ENCODE assay signal across 1 cellular context in the genomic region with DNA sequence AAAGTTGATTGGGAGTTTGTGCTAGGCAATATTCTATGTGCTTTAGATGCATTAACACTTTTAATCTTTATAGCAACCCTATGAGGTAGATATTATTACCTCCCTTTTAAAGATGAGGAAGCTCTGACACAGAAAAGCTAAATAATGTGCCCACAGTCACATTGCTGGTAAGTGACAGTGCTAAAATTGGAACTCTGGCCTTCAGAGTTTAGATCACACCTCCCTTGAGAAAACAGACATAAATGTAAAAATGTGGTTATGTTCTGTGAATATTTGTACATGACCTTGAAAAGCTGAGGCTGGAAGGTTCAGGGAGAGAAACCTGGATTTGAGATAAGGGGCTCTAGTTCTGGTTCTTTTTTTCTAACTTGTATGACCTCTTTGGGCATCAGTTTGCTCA.
TF ChIP-seq lines count a peak whose summit lies in the region.

No MANE protein-coding gene starts in this region.

TF ChIP-seq in K562, 482 proteins besides CTCF, POLR2A, EP300 and RAD21:
- TF ChIP-seq FOXA3 (CRISPR knock-in tag; conservative IDR thresholded peaks at IDR 0.05 in 1 of 2, IDR thresholded peaks at IDR 0.05 in 1 of 2) (no peak), HNRNPH1 (optimal IDR thresholded peaks at IDR 0.05; ENCODE audit: low read depth, low read length) (no peak), RBM15 (IDR thresholded peaks at IDR 0.05; ENCODE audit: insufficient read depth, low read length) (no peak), TCF7L2 (IDR thresholded peaks at IDR 0.05; ENCODE audit: low read depth, low read length) (no peak)
- TF ChIP-seq, protein P1, sequence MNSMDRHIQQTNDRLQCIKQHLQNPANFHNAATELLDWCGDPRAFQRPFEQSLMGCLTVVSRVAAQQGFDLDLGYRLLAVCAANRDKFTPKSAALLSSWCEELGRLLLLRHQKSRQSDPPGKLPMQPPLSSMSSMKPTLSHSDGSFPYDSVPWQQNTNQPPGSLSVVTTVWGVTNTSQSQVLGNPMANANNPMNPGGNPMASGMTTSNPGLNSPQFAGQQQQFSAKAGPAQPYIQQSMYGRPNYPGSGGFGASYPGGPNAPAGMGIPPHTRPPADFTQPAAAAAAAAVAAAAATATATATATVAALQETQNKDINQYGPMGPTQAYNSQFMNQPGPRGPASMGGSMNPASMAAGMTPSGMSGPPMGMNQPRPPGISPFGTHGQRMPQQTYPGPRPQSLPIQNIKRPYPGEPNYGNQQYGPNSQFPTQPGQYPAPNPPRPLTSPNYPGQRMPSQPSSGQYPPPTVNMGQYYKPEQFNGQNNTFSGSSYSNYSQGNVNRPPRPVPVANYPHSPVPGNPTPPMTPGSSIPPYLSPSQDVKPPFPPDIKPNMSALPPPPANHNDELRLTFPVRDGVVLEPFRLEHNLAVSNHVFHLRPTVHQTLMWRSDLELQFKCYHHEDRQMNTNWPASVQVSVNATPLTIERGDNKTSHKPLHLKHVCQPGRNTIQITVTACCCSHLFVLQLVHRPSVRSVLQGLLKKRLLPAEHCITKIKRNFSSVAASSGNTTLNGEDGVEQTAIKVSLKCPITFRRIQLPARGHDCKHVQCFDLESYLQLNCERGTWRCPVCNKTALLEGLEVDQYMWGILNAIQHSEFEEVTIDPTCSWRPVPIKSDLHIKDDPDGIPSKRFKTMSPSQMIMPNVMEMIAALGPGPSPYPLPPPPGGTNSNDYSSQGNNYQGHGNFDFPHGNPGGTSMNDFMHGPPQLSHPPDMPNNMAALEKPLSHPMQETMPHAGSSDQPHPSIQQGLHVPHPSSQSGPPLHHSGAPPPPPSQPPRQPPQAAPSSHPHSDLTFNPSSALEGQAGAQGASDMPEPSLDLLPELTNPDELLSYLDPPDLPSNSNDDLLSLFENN (IDR thresholded peaks at IDR 0.05; ENCODE audit: low read depth in 2 of 2, low read length in 2 of 2), result no peak
- TF ChIP-seq, protein P2, sequence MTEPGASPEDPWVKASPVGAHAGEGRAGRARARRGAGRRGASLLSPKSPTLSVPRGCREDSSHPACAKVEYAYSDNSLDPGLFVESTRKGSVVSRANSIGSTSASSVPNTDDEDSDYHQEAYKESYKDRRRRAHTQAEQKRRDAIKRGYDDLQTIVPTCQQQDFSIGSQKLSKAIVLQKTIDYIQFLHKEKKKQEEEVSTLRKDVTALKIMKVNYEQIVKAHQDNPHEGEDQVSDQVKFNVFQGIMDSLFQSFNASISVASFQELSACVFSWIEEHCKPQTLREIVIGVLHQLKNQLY (CRISPR knock-in tag; conservative IDR thresholded peaks at IDR 0.05), result no peak
- TF ChIP-seq, protein P3, sequence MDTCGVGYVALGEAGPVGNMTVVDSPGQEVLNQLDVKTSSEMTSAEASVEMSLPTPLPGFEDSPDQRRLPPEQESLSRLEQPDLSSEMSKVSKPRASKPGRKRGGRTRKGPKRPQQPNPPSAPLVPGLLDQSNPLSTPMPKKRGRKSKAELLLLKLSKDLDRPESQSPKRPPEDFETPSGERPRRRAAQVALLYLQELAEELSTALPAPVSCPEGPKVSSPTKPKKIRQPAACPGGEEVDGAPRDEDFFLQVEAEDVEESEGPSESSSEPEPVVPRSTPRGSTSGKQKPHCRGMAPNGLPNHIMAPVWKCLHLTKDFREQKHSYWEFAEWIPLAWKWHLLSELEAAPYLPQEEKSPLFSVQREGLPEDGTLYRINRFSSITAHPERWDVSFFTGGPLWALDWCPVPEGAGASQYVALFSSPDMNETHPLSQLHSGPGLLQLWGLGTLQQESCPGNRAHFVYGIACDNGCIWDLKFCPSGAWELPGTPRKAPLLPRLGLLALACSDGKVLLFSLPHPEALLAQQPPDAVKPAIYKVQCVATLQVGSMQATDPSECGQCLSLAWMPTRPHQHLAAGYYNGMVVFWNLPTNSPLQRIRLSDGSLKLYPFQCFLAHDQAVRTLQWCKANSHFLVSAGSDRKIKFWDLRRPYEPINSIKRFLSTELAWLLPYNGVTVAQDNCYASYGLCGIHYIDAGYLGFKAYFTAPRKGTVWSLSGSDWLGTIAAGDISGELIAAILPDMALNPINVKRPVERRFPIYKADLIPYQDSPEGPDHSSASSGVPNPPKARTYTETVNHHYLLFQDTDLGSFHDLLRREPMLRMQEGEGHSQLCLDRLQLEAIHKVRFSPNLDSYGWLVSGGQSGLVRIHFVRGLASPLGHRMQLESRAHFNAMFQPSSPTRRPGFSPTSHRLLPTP (IDR thresholded peaks at IDR 0.05; ENCODE audit: borderline replicate concordance, extremely low read depth, insufficient read length), result no peak
